ENCODE assay signal across 29 cellular contexts in genomic region chr13:78680064-78680463, GRCh38. TPM values are rescaled to one million over a fixed set of nuclear protein-coding genes. Genes with fewer than 3 reads are reported as not detected.
DNase-seq lines count a peak whose midpoint lies in the region; ATAC-seq, FAIRE-seq and TF ChIP-seq lines count a peak whose summit lies in the region.
"Had no signal": no experiment of that assay in that cellular context is flagged by ENCODE, and none has a peak within 500 bp of the region (broad histone marks: within the 10 kb centered on the region; RNA-seq: fewer than 3 reads in every experiment).

No MANE protein-coding gene starts in this region.

- no peaks in the 10 kb centered on the region for H3K9me3 ChIP-seq in small intestine (ENCODE audit: control insufficient read depth, low read depth)
- H3K9me3 ChIP-seq: breast epithelium, gastrocnemius medialis, left lung, sigmoid colon, SK-N-SH, thyroid gland had no signal

- in situ Hi-C loops in G401 (cut with HindIII; ENCODE audit: low sequenced_read_pairs) = no loop called here

- no peaks in the 10 kb centered on the region for H3K4me1 Mint-ChIP-seq in natural killer cell
- H3K4me1 Mint-ChIP-seq: mesothelial cell of epicardium; naive thymus-derived CD8-positive, alpha-beta T cell had no signal

- H3K27ac ChIP-seq in small intestine (ENCODE audit: low read depth in 1 of 2, low read length in 1 of 2) = no peak overlapping the region
- H3K27ac ChIP-seq: breast epithelium, gastrocnemius medialis, hepatocyte, left lung, parathyroid adenoma, sigmoid colon, thyroid gland, VCaP had no signal

- DNase-seq in G401 (ENCODE audit: low spot score) (peak; percentile 74), NCI-H1105 treated with DMSO at 0.1 percent for 48 hours (lab: John Stamatoyannopoulos, UW) (peak; percentile 89), NCI-H2171 treated with DMSO at 0.1 percent for 48 hours (lab: John Stamatoyannopoulos, UW) (peak; percentile 95), cerebellar cortex (ENCODE audit: low spot score) (peak; percentile 65), small intestine (no peak), natural killer cell (no peak), activated gamma-delta T cell (lab: John Stamatoyannopoulos, UW) (no peak)
- DNase-seq: activated CD4-positive, alpha-beta T cell treated with anti-CD3 and anti-CD28 coated beads for 48 hours; activated naive CD4-positive, alpha-beta T cell; activated T-cell treated with anti-CD3 and anti-CD28 coated beads, Interleukin-2, amount 50 U/mL, for 24 hours; Calu3; cortex of kidney; gastrocnemius medialis; left lung; naive thymus-derived CD8-positive, alpha-beta T cell; NCI-H1048; sigmoid colon; SK-N-SH had no signal

- no peaks in the 10 kb centered on the region for H3K4me1 ChIP-seq in small intestine (ENCODE audit: control insufficient read depth in 2 of 2, insufficient read depth in 1 of 2, low read depth in 1 of 2, low read length in 1 of 2)
- H3K4me1 ChIP-seq: breast epithelium, gastrocnemius medialis, left lung, parathyroid adenoma, sigmoid colon, thyroid gland had no signal

- FAIRE-seq in small intestine (lab: Jason Lieb, UNC) = no peak
- FAIRE-seq: endometrium, RCC 7860 had no signal

- WGBS in small intestine, 3 donors = 69 to 74% (median 74%) methylated on average over 6 of the region's 6 CpGs

- TF ChIP-seq CTCF in natural killer cell (IDR thresholded peaks at IDR 0.05) = no peak

- peaks cover 0 to 4% of the 10 kb centered on the region in 2 donors for H3K27me3 ChIP-seq in small intestine (ENCODE audit: control insufficient read depth in 2 of 2, insufficient read depth in 2 of 2, low read length in 2 of 2)
- H3K27me3 ChIP-seq: breast epithelium, gastrocnemius medialis, hepatocyte, left lung, sigmoid colon, thyroid gland had no signal

- no peak overlapping the region for H3K4me3 Mint-ChIP-seq in natural killer cell
- H3K4me3 Mint-ChIP-seq: activated T-cell treated with anti-CD3 and anti-CD28 coated beads, Interleukin-2, amount 50 U/mL, for 24 hours; mesothelial cell of epicardium; naive thymus-derived CD8-positive, alpha-beta T cell; stimulated activated naive CD8-positive, alpha-beta T cell treated with anti-CD3 and anti-CD28 coated beads, Interleukin-15, Interleukin-2, amounts not matched to agents 100 ng/mL and 50 ng/mL, for 24 hours; T-helper 2 cell treated with Interferon-gamma antibody and Interleukin-4, amounts not matched to agents 5 μg/mL and 100 μg/mL, for 36 hours had no signal

- no peak overlapping the region for H3K27ac Mint-ChIP-seq in natural killer cell
- H3K27ac Mint-ChIP-seq: activated T-cell treated with anti-CD3 and anti-CD28 coated beads, Interleukin-2, amount 50 U/mL, for 24 hours; mesothelial cell of epicardium; naive thymus-derived CD8-positive, alpha-beta T cell; stimulated activated naive CD8-positive, alpha-beta T cell treated with anti-CD3 and anti-CD28 coated beads, Interleukin-15, Interleukin-2, amounts not matched to agents 100 ng/mL and 50 ng/mL, for 24 hours; T-helper 2 cell treated with Interferon-gamma antibody and Interleukin-4, amounts not matched to agents 5 μg/mL and 100 μg/mL, for 36 hours had no signal

- intact Hi-C loops in natural killer cell (cut with micrococcal nuclease) = no loop called here

- ATAC-seq in natural killer cell (no peak), HG03378 (IDR thresholded peaks at IDR 0.05; ENCODE audit: unreplicated experiment) (no peak)
- ATAC-seq: gastrocnemius medialis; left lung; naive thymus-derived CD8-positive, alpha-beta T cell had no signal

- no peak overlapping the region for H3K4me3 ChIP-seq in small intestine (ENCODE audit: low read depth in 1 of 2, low read length in 2 of 2)
- H3K4me3 ChIP-seq: breast epithelium, gastrocnemius medialis, hepatocyte, left lung, sigmoid colon, thyroid gland had no signal

- peaks cover 0 to 2% of the 10 kb centered on the region in 2 donors for H3K9me3 Mint-ChIP-seq in natural killer cell
- H3K9me3 Mint-ChIP-seq: activated T-cell treated with anti-CD3 and anti-CD28 coated beads, Interleukin-2, amount 50 U/mL, for 24 hours; stimulated activated naive CD8-positive, alpha-beta T cell treated with anti-CD3 and anti-CD28 coated beads, Interleukin-15, Interleukin-2, amounts not matched to agents 100 ng/mL and 50 ng/mL, for 24 hours; T-helper 2 cell treated with Interferon-gamma antibody and Interleukin-4, amounts not matched to agents 5 μg/mL and 100 μg/mL, for 36 hours had no signal

- peaks cover 18 to 20% of the 10 kb centered on the region in 2 donors for H3K27me3 Mint-ChIP-seq in natural killer cell (ENCODE audit: low read depth in 2 of 2)

- H3K36me3 Mint-ChIP-seq in natural killer cell = no peaks in the 10 kb centered on the region
- H3K36me3 Mint-ChIP-seq: mesothelial cell of epicardium had no signal

- H3K36me3 ChIP-seq in small intestine (ENCODE audit: control insufficient read depth in 2 of 2, insufficient read depth in 2 of 2, low read length in 2 of 2) = no peaks in the 10 kb centered on the region
- H3K36me3 ChIP-seq: breast epithelium, gastrocnemius medialis, left lung, sigmoid colon, thyroid gland had no signal

RNA-seq across cellular contexts. Expression of gene OBI1, which starts 21.1 kb away (rescaled TPM):
- 9.2 and 10.7 TPM in 2 replicates for total RNA-seq in G401 (2014; rRNA removed; shearing (Covaris generic))
- 1 to 10 TPM; 2.2 to 5.5 (median 2.5) TPM for polyA plus RNA-seq in small intestine
- 1 to 10 TPM; 4.9 to 7.8 (median 5.1) TPM for total RNA-seq in natural killer cell

Comparison
In these comparisons a context has a peak if more than half of its experiments do, and no peak if none do; other contexts are left out.
1. DNase-seq: peak in G401 (single experiment), NCI-H1105 treated with DMSO at 0.1 percent for 48 hours (single experiment), NCI-H2171 treated with DMSO at 0.1 percent for 48 hours (single experiment) and cerebellar cortex (single experiment); none in small intestine (single experiment), natural killer cell (single experiment) and activated gamma-delta T cell (single experiment).